Comparison of ENCODE assay signal across 8 cellular contexts in the genomic region with DNA sequence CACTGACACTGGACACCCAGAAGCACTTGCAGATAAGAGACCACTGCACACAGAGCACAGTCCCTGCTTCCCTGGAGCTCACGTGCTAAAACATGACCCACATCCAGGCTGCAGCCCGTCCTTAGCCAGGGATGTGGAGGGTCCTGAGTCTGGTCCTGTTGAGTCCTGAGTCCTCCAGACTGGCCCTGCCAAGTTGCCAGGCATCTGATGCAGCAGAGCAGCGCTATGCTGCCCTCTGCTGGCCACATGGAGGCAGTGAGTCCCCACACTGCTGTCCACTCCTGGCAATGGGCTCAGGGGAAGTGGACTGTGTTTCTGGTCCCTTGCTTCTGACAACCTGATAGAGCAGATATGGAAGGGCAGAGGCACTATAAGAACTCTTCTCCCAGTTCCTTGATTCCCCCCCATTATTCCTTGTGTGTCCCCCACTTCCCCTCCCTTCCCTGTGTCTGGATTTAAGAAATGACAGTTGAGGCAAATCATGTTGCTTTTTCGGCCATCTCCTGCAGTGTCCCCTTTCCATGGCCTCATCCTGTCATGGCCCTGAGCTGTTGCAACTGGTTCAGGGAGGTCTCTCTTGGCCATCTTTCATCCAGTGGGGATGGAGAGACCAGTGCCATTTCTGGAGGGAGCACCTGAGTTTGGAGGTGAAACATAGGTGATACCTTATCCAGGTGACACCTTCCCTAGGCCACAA.
A peak's percentile ranks its signal among the peaks of the same experiment; 100 is the strongest.
DNase-seq lines count a peak whose midpoint lies in the region; ATAC-seq and TF ChIP-seq lines count a peak whose summit lies in the region.

No MANE protein-coding gene starts in this region.

- H3K4me3 Mint-ChIP-seq in neural crest cell: peak overlapping the region; percentile 88

- no peak overlapping the region for H3K27ac Mint-ChIP-seq in neural crest cell (ENCODE audit: unreplicated experiment)

- no peaks in the 10 kb centered on the region for H3K9me3 Mint-ChIP-seq in neural crest cell

- H3K4me1 ChIP-seq in A673 (ENCODE audit: insufficient read depth, low read length, poor library complexity, severe bottlenecking) (no peaks in the 10 kb centered on the region), Panc1 (ENCODE audit: control insufficient read depth, insufficient read depth, low read length) (peaks cover 5% of the 10 kb centered on the region; the same call in 1 of the 2 replicates)

- H3K27me3 Mint-ChIP-seq in neural crest cell (ENCODE audit: low read depth): peaks cover 6% of the 10 kb centered on the region

- POLR2A ChIA-PET in A673 (lab: Charles Lee; ENCODE audit: low non-redundant PET) (no interaction called here), Panc1 (lab: Charles Lee) (no interaction called here)

- TF ChIP-seq CTCF in A673 (conservative IDR thresholded peaks at IDR 0.05; ENCODE audit: low read depth, low read length) (peak; percentile 96), Panc1 (IDR thresholded peaks at IDR 0.05) (peak; percentile 98), fibroblast of pulmonary artery (IDR thresholded peaks at IDR 0.05; ENCODE audit: low read length, missing control alignments) (peak; percentile 99), neural crest cell (conservative IDR thresholded peaks at IDR 0.05) (peak; percentile 94)

- ATAC-seq in GM18502 (IDR thresholded peaks at IDR 0.05; ENCODE audit: poor library complexity, unreplicated experiment) (peak; percentile 72), Panc1 (peak; percentile 92)
- peak; percentile 80 for ATAC-seq in stimulated activated naive CD8-positive, alpha-beta T cell treated with anti-CD3 and anti-CD28 coated beads, Interleukin-15, Interleukin-2, amounts not matched to agents 100 U/mL and 50 U/mL, for 24 hours

- intact Hi-C loops in A673 (cut with micrococcal nuclease; ENCODE audit: unreplicated experiment): loop anchor here (1.0 to 5.0 kb wide), 2 partner anchors 122 to 401 kb away; a partner anchor contains a TSS
- intact Hi-C loops in Panc1 (cut with micrococcal nuclease; ENCODE audit: unreplicated experiment): loop anchor here (2.0 kb wide), 1 partner anchor 121 kb away; a partner anchor contains a TSS

- peaks cover 9% of the 10 kb centered on the region for H3K4me1 Mint-ChIP-seq in neural crest cell

- H3K27ac ChIP-seq in A673 (ENCODE audit: low read depth, low read length, poor library complexity, severe bottlenecking) (no peak overlapping the region), Panc1 (ENCODE audit: low read length) (no peak overlapping the region)

- H3K36me3 Mint-ChIP-seq in neural crest cell (ENCODE audit: low read depth): peaks cover 5% of the 10 kb centered on the region

- in situ Hi-C loops in Panc1 (cut with HindIII; ENCODE audit: low pct_unique_long_range_greater_than_20kb, low sequenced_read_pairs): no loop called here

- no peaks in the 10 kb centered on the region for H3K9me3 ChIP-seq in A673 (ENCODE audit: low read depth, low read length, poor library complexity, severe bottlenecking)
- H3K9me3 ChIP-seq in Panc1 (ENCODE audit: control insufficient read depth, insufficient read depth, low read depth, low read length): no peaks in the 10 kb centered on the region

- CTCF ChIA-PET in A673 (lab: Charles Lee): interaction anchor here (0.7 kb wide), 1 partner anchor 189 kb away, joined by 9 read pairs; no protein-coding TSS in a partner anchor
- CTCF ChIA-PET in Panc1 (lab: Charles Lee): no interaction called here

- H3K4me3 ChIP-seq in A673 (ENCODE audit: low read depth, low read length, poor library complexity, severe bottlenecking): no peak overlapping the region
- no peak overlapping the region for H3K4me3 ChIP-seq in Panc1 (ENCODE audit: low read depth in 2 of 2, low read length in 2 of 2)
- H3K4me3 ChIP-seq in fibroblast of pulmonary artery (replicated peaks; ENCODE audit: low read depth, low read length): no peak overlapping the region

- DNase-seq in A673 (ENCODE audit: low spot score) (peak; percentile 71), HuH-7 (ENCODE audit: low spot score) (peak; percentile 84), Panc1 (ENCODE audit: low read depth, low spot score) (peak; percentile 64), activated T-helper 1 cell treated with Interleukin-2 at 50 U/mL for 16 hours (ENCODE audit: low read depth) (peak; percentile 52), fibroblast of pulmonary artery (ENCODE audit: low read depth) (peak; percentile 83), neural crest cell (ENCODE audit: low read depth, low spot score) (peak; percentile 68)
- DNase-seq in stimulated activated naive CD8-positive, alpha-beta T cell treated with anti-CD3 and anti-CD28 coated beads, Interleukin-15, Interleukin-2, amounts not matched to agents 100 U/mL and 50 U/mL, for 24 hours: peak; percentile 77

- no peaks in the 10 kb centered on the region for H3K27me3 ChIP-seq in A673 (replicated peaks; ENCODE audit: insufficient read depth, low read depth, low read length, poor library complexity)
- H3K27me3 ChIP-seq in Panc1 (ENCODE audit: control insufficient read depth, insufficient read depth, low read length): no peaks in the 10 kb centered on the region; the same call in 1 of the 2 replicates

- H3K36me3 ChIP-seq in A673 (ENCODE audit: insufficient read depth, low read length, poor library complexity, severe bottlenecking) (no peaks in the 10 kb centered on the region), Panc1 (ENCODE audit: control insufficient read depth, insufficient read depth, low read length) (no peaks in the 10 kb centered on the region)

- BruUV-seq in A673 (replicated peaks; lab: Mats Ljungman, UMichigan): no TSS peak
- BruUV-seq in Panc1 (replicated peaks; lab: Mats Ljungman, UMichigan): no TSS peak
